Comparison of ENCODE assay signal across 8 cellular contexts in genomic region chr6:21588812-21589811, GRCh38. TPM values are rescaled to one million over a fixed set of nuclear protein-coding genes. Genes with fewer than 3 reads are reported as not detected.
A peak's percentile ranks its signal among the peaks of the same experiment; 100 is the strongest.
DNase-seq lines count a peak whose midpoint lies in the region; ATAC-seq and TF ChIP-seq lines count a peak whose summit lies in the region.

No MANE protein-coding gene starts in this region.

- H3K27ac ChIP-seq in parathyroid adenoma: peak overlapping the region; percentile 45
- H3K27ac ChIP-seq in upper lobe of right lung: peak overlapping the region; percentile 82

- H3K9me3 ChIP-seq in parathyroid adenoma (ENCODE audit: control insufficient read depth, low read length) (no peaks in the 10 kb centered on the region), upper lobe of right lung (no peaks in the 10 kb centered on the region)

- H3K4me1 ChIP-seq in parathyroid adenoma (no peaks in the 10 kb centered on the region), upper lobe of right lung (peaks cover 7% of the 10 kb centered on the region)

- TF ChIP-seq CTCF in GM12872 (IDR thresholded peaks at IDR 0.05; ENCODE audit: insufficient read depth, low read depth, low read length) (peak; percentile 93), parathyroid adenoma (IDR thresholded peaks at IDR 0.05) (peak; percentile 92), upper lobe of right lung (IDR thresholded peaks at IDR 0.05) (peak; percentile 93)

- H3K27ac Mint-ChIP-seq in activated naive CD8-positive, alpha-beta T cell treated with anti-CD3 and anti-CD28 coated beads for 36 hours: peak overlapping the region; percentile 25

- H3K36me3 Mint-ChIP-seq in activated naive CD8-positive, alpha-beta T cell treated with anti-CD3 and anti-CD28 coated beads for 36 hours: no peaks in the 10 kb centered on the region

- H3K79me2 ChIP-seq in parathyroid adenoma: no peaks in the 10 kb centered on the region

- H3K36me3 ChIP-seq in parathyroid adenoma (ENCODE audit: control insufficient read depth, insufficient read depth, low read length) (no peaks in the 10 kb centered on the region), upper lobe of right lung (no peaks in the 10 kb centered on the region)

- H3K4me3 Mint-ChIP-seq in activated naive CD8-positive, alpha-beta T cell treated with anti-CD3 and anti-CD28 coated beads for 36 hours: peak overlapping the region; percentile 83

- H3K27me3 Mint-ChIP-seq in activated naive CD8-positive, alpha-beta T cell treated with anti-CD3 and anti-CD28 coated beads for 36 hours: peaks cover 42% of the 10 kb centered on the region

- ATAC-seq in HG02588 (IDR thresholded peaks at IDR 0.05; ENCODE audit: unreplicated experiment) (peak; percentile 25), SK-N-SH treated with all-trans-retinoic acid at 6 μM for 48 hours (peak; percentile 61), Right ventricle myocardium superior (ENCODE audit: poor library complexity) (peak; percentile 76), upper lobe of right lung (peak; percentile 79)

- peak; percentile 83 for DNase-seq in NCI-H1092 (lab: John Stamatoyannopoulos, UW)
- DNase-seq in activated naive CD8-positive, alpha-beta T cell treated with anti-CD3 and anti-CD28 coated beads for 36 hours: peak; percentile 81
- DNase-seq in Right ventricle myocardium superior: peak; percentile 93
- DNase-seq in upper lobe of right lung: peak; percentile 94

- H3K4me2 ChIP-seq in parathyroid adenoma (ENCODE audit: low read length): peak overlapping the region; percentile 99

- H3K4me3 ChIP-seq in parathyroid adenoma (ENCODE audit: low read depth, low read length): peak overlapping the region; percentile 75
- H3K4me3 ChIP-seq in upper lobe of right lung: peak overlapping the region; percentile 70

- H3K27me3 ChIP-seq in parathyroid adenoma (ENCODE audit: control insufficient read depth, insufficient read depth, low read length): no peaks in the 10 kb centered on the region
- H3K27me3 ChIP-seq in upper lobe of right lung: no peaks in the 10 kb centered on the region

- H3K9ac ChIP-seq in parathyroid adenoma: no peak overlapping the region

- H3K4me1 Mint-ChIP-seq in activated naive CD8-positive, alpha-beta T cell treated with anti-CD3 and anti-CD28 coated beads for 36 hours: peaks cover 7% of the 10 kb centered on the region

- intact Hi-C loops in Right ventricle myocardium superior (cut with DNase I) (loop anchor here (5.0 to 10.0 kb wide), 3 partner anchors 714 to 1017 kb away; no protein-coding TSS in a partner anchor), upper lobe of right lung (cut with DNase I) (loop anchor here (10.0 kb wide), 1 partner anchor 1024 kb away; no protein-coding TSS in a partner anchor)

- H3K9me3 Mint-ChIP-seq in activated naive CD8-positive, alpha-beta T cell treated with anti-CD3 and anti-CD28 coated beads for 36 hours: no peaks in the 10 kb centered on the region

- H2AFZ ChIP-seq in parathyroid adenoma: peak overlapping the region; percentile 78

TF ChIP-seq in SK-N-SH treated with all-trans-retinoic acid at 6 μM for 48 hours, 23 proteins besides CTCF, POLR2A, EP300 and RAD21:
- no peak for TF ChIP-seq PPARA (CRISPR knock-in tag; IDR thresholded peaks at IDR 0.05; ENCODE audit: borderline replicate concordance)
- no peak for TF ChIP-seq TSHZ2 (CRISPR knock-in tag; IDR thresholded peaks at IDR 0.05)
- TF ChIP-seq GLIS3 (CRISPR knock-in tag; IDR thresholded peaks at IDR 0.05): no peak
- TF ChIP-seq CREB5 (CRISPR knock-in tag; IDR thresholded peaks at IDR 0.05; ENCODE audit: low read depth): no peak; the same call in 1 of the 2 replicates
- no peak for TF ChIP-seq CSRNP3 (CRISPR knock-in tag; IDR thresholded peaks at IDR 0.05)
- no peak for TF ChIP-seq ZNF70 (CRISPR knock-in tag; IDR thresholded peaks at IDR 0.05)
- no peak for TF ChIP-seq POU6F1 (CRISPR knock-in tag; IDR thresholded peaks at IDR 0.05; ENCODE audit: borderline replicate concordance, low read depth)
- TF ChIP-seq ZC3H10 (CRISPR knock-in tag; IDR thresholded peaks at IDR 0.05): no peak
- no peak for TF ChIP-seq RARB (CRISPR knock-in tag; IDR thresholded peaks at IDR 0.05)
- TF ChIP-seq ISL1 (CRISPR knock-in tag; IDR thresholded peaks at IDR 0.05): no peak
- TF ChIP-seq BACH2 (CRISPR knock-in tag; IDR thresholded peaks at IDR 0.05; ENCODE audit: borderline replicate concordance): no peak
- TF ChIP-seq TCF4 (CRISPR knock-in tag; IDR thresholded peaks at IDR 0.05; ENCODE audit: borderline replicate concordance): no peak
- TF ChIP-seq ZNF8 (CRISPR knock-in tag; IDR thresholded peaks at IDR 0.05): no peak
- no peak for TF ChIP-seq SNAI2 (CRISPR knock-in tag; IDR thresholded peaks at IDR 0.05)

RNA-seq across cellular contexts. Expression of gene SOX4, which starts 4.4 kb away (rescaled TPM):
- total RNA-seq in activated naive CD8-positive, alpha-beta T cell treated with anti-CD3 and anti-CD28 coated beads for 36 hours: under 1 TPM; 0.54 to 0.70 TPM
- total RNA-seq in Right ventricle myocardium superior: 6.2 TPM
- total RNA-seq in upper lobe of right lung: 20.0 TPM

Comparison
In these comparisons a context has a peak if more than half of its experiments do, and no peak if none do; other contexts are left out.
1. Peak in every context shown above with its lines: DNase-seq, ATAC-seq, H3K4me3 ChIP-seq and H3K27ac ChIP-seq.
2. ATAC-seq: peak in every context shown above with its lines; median percentile 79 in upper lobe of right lung; 76 in Right ventricle myocardium superior; 61 in SK-N-SH treated with all-trans-retinoic acid at 6 μM for 48 hours; 25 in HG02588.